ENCODE assay signal across 12 cellular contexts in the genomic region with DNA sequence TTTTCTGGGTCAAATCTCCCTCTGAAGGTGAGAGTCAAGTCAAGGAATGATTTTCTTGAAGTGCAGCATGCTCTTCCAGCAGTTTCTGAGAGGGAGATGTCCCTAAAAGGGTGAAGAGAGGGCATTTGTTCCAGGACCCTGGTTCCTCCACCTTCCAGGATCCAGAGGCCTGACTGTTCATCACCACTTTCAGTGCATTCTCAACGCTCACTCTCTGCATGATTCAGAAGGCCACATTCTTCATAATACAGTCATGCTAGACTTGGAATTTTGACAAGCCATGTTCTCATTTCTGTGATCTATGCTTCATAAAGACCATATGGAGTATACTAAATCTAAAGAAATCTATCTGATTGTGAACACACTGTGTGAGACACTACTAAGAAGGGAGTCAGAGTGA.
DNase-seq lines count a peak whose midpoint lies in the region; ATAC-seq, FAIRE-seq and TF ChIP-seq lines count a peak whose summit lies in the region.
"Had no signal": no experiment of that assay in that cellular context is flagged by ENCODE, and none has a peak within 500 bp of the region (broad histone marks: within the 10 kb centered on the region; RNA-seq: fewer than 3 reads in every experiment).

No MANE protein-coding gene starts in this region.

- TF ChIP-seq POLR2A in GM12892 (IDR thresholded peaks at IDR 0.05; ENCODE audit: low read depth, low read length) = no peak

- TF ChIP-seq CTCF in brain microvascular endothelial cell (IDR thresholded peaks at IDR 0.05; ENCODE audit: low read depth, low read length, missing control alignments) (no peak), mesothelial cell of epicardium (IDR thresholded peaks at IDR 0.05; ENCODE audit: unreplicated experiment) (no peak)

- H3K9me3 Mint-ChIP-seq in mesothelial cell of epicardium = no peaks in the 10 kb centered on the region
- H3K9me3 Mint-ChIP-seq: activated naive CD4-positive, alpha-beta T cell treated with anti-CD3 and anti-CD28 coated beads for 36 hours had no signal

- no peak overlapping the region for H3K4me3 Mint-ChIP-seq in mesothelial cell of epicardium
- H3K4me3 Mint-ChIP-seq: activated naive CD4-positive, alpha-beta T cell treated with anti-CD3 and anti-CD28 coated beads for 36 hours had no signal

- H3K27me3 Mint-ChIP-seq in mesothelial cell of epicardium (ENCODE audit: low read depth) = no peaks in the 10 kb centered on the region

- FAIRE-seq in GM12892 (lab: Jason Lieb, UNC) = no peak

- H3K36me3 ChIP-seq in brain microvascular endothelial cell (replicated peaks) = no peaks in the 10 kb centered on the region
- H3K36me3 ChIP-seq: gastroesophageal sphincter, HAP-1 had no signal

- H3K36me3 Mint-ChIP-seq in mesothelial cell of epicardium = no peaks in the 10 kb centered on the region

- peaks cover 53% of the 10 kb centered on the region for H3K4me1 Mint-ChIP-seq in mesothelial cell of epicardium

- H3K27ac Mint-ChIP-seq in mesothelial cell of epicardium = peak overlapping the region; percentile 39
- H3K27ac Mint-ChIP-seq: activated naive CD4-positive, alpha-beta T cell treated with anti-CD3 and anti-CD28 coated beads for 36 hours had no signal

- H3K27ac ChIP-seq in brain microvascular endothelial cell = peak overlapping the region; percentile 96
- H3K27ac ChIP-seq: gastroesophageal sphincter had no signal

- H3K27me3 ChIP-seq in brain microvascular endothelial cell (replicated peaks) = no peaks in the 10 kb centered on the region
- H3K27me3 ChIP-seq: gastroesophageal sphincter had no signal

- DNase-seq in ACHN (peak; percentile 75), HPDE6-E6E7 (ENCODE audit: extremely low spot score) (peak; percentile 61), brain microvascular endothelial cell (peak; percentile 95), mesothelial cell of epicardium (ENCODE audit: low spot score in 2 of 2, unreplicated experiment in 2 of 2) (no peak), GM12892 (ENCODE audit: insufficient read length) (no peak)
- no peak for DNase-seq in activated CD8-positive, alpha-beta memory T cell treated with anti-CD3 and anti-CD28 coated beads, Interleukin-2, amount 50 U/mL, for 48 hours
- no peak for DNase-seq in stimulated activated CD4-positive, alpha-beta T cell treated with anti-CD3 and anti-CD28 coated beads, Interleukin-2, amount 100 ng/mL, for 48 hours
- DNase-seq: activated naive CD4-positive, alpha-beta T cell treated with anti-CD3 and anti-CD28 coated beads for 36 hours; Calu3 had no signal

- no peak for ATAC-seq in HG02798 (IDR thresholded peaks at IDR 0.05; ENCODE audit: poor library complexity, unreplicated experiment)
- ATAC-seq: gastroesophageal sphincter had no signal

- no peak overlapping the region for H3K4me3 ChIP-seq in brain microvascular endothelial cell (ENCODE audit: low read depth, low read length)
- H3K4me3 ChIP-seq: gastroesophageal sphincter, HAP-1 had no signal

- in situ Hi-C loops in ACHN (cut with HindIII; ENCODE audit: low pct_ligation_motif_present, low pct_unique_long_range_greater_than_20kb, low sequenced_read_pairs) (no loop called here), brain microvascular endothelial cell (cut with HindIII; ENCODE audit: low pct_ligation_motif_present, low sequenced_read_pairs) (no loop called here)

Comparison
In these comparisons a context has a peak if more than half of its experiments do, and no peak if none do; other contexts are left out.
1. DNase-seq: peak in ACHN (single experiment), HPDE6-E6E7 (single experiment) and brain microvascular endothelial cell (single experiment); none in mesothelial cell of epicardium (0 of 2), GM12892 (single experiment), activated CD8-positive, alpha-beta memory T cell treated with anti-CD3 and anti-CD28 coated beads, Interleukin-2, amount 50 U/mL, for 48 hours (single experiment) and stimulated activated CD4-positive, alpha-beta T cell treated with anti-CD3 and anti-CD28 coated beads, Interleukin-2, amount 100 ng/mL, for 48 hours (0 of 2).